Comparison of ENCODE assay signal across 16 cellular contexts in the genomic region with DNA sequence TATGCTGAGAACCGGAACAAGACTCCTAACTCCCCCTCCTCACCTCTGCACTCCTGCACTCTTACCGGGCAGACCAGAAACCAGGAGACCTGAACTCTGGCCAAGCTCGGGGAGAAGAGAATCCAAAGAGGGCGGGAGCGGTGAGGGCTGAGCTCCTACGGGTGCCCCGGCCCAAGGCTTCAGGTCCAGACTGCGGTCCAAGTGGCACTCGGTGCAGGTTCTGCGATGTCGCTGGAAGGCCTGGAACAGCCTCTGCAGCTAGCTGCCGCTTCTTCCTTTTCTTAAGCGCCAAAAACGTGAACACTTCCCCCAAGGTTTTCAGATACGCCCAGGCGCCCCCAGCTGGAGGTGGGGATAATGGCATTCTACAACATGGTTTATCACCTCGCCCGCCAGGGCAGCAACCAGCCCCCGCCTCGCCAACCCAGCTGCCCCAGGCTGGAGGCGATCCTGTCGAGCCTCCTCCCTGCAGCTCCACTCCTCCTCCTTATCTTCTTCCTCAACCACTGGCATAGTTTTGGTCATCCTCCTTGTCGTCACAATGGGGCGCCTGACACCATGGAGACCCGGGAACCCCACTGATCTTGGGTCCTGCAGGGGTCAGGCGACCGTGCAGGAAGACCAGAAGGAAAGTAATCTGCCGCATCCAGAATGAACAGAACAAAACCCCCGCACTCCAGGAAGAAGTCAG.
DNase-seq lines count a peak whose midpoint lies in the region; ATAC-seq and TF ChIP-seq lines count a peak whose summit lies in the region.
"Had no signal": no experiment of that assay in that cellular context is flagged by ENCODE, and none has a peak within 500 bp of the region (broad histone marks: within the 10 kb centered on the region; RNA-seq: fewer than 3 reads in every experiment).

No MANE protein-coding gene starts in this region.

- H2AFZ ChIP-seq in SK-N-SH (ENCODE audit: low read depth) = no peak overlapping the region

- no peak overlapping the region for H3K27ac Mint-ChIP-seq in mesothelial cell of epicardium
- no peak overlapping the region for H3K27ac Mint-ChIP-seq in activated naive CD4-positive, alpha-beta T cell treated with anti-CD3 and anti-CD28 coated beads, Interleukin-2, amount 10 ng/mL, durations not matched to agents 7 days and 5 days
- H3K27ac Mint-ChIP-seq: H9 had no signal

- H3K27ac ChIP-seq in SK-N-SH (ENCODE audit: low read depth in 2 of 2, low read length in 1 of 2) = no peak overlapping the region
- H3K27ac ChIP-seq: SK-N-MC had no signal

- peaks cover 4% of the 10 kb centered on the region; the same call in 1 of the 2 replicates for H3K27me3 ChIP-seq in SK-N-SH (ENCODE audit: insufficient read depth)

- H3K9me3 Mint-ChIP-seq in mesothelial cell of epicardium = peaks cover 34% of the 10 kb centered on the region
- peaks cover 31% of the 10 kb centered on the region for H3K9me3 Mint-ChIP-seq in activated naive CD4-positive, alpha-beta T cell treated with anti-CD3 and anti-CD28 coated beads, Interleukin-2, amount 10 ng/mL, durations not matched to agents 7 days and 5 days

- ATAC-seq in HG03378 (IDR thresholded peaks at IDR 0.05; ENCODE audit: unreplicated experiment) (no peak), left cardiac atrium (no peak)

- H3K36me3 Mint-ChIP-seq in mesothelial cell of epicardium = peaks cover 1% of the 10 kb centered on the region
- H3K36me3 Mint-ChIP-seq in activated naive CD4-positive, alpha-beta T cell treated with anti-CD3 and anti-CD28 coated beads, Interleukin-2, amount 10 ng/mL, durations not matched to agents 7 days and 5 days = peaks cover 2% of the 10 kb centered on the region

- no peak for TF ChIP-seq POLR2A in NB4 (IDR thresholded peaks at IDR 0.05; ENCODE audit: extremely low read depth, insufficient read length)

- 52% methylated on average over 22 of the region's 29 CpGs for WGBS in SK-N-SH (ENCODE audit: low lambda C conversion rate)

- H3K9ac ChIP-seq in SK-N-SH = no peak overlapping the region

- H3K4me1 Mint-ChIP-seq in mesothelial cell of epicardium = no peaks in the 10 kb centered on the region
- no peaks in the 10 kb centered on the region for H3K4me1 Mint-ChIP-seq in activated naive CD4-positive, alpha-beta T cell treated with anti-CD3 and anti-CD28 coated beads, Interleukin-2, amount 10 ng/mL, durations not matched to agents 7 days and 5 days
- H3K4me1 Mint-ChIP-seq: H9 had no signal

- no peak for TF ChIP-seq RAD21 in SK-N-SH (IDR thresholded peaks at IDR 0.05; ENCODE audit: low read length)

- no peaks in the 10 kb centered on the region for H3K36me3 ChIP-seq in SK-N-SH (replicated peaks in 1 of 2; ENCODE audit: control insufficient read depth in 1 of 2, insufficient read depth in 2 of 2, low read length in 1 of 2)

- no peak overlapping the region for H3K4me2 ChIP-seq in SK-N-SH

- H3K4me3 ChIP-seq in NB4 (ENCODE audit: low read depth, low read length) (no peak overlapping the region), SK-N-SH (ENCODE audit: low read depth in 2 of 2, low read length in 1 of 2) (peak overlapping the region in 1 of 2 experiments; percentile 9; a peak in 1 of 4 replicates)
- H3K4me3 ChIP-seq: SK-N-MC had no signal

- no peaks in the 10 kb centered on the region for H3F3A ChIP-seq in SK-N-SH (replicated peaks; ENCODE audit: insufficient read depth)

- H3K9me2 ChIP-seq in SK-N-SH = no peaks in the 10 kb centered on the region

- POLR2A ChIA-PET in SK-N-SH (lab: Yijun Ruan, JAX) = no interaction called here

- H4K20me1 ChIP-seq in SK-N-SH (ENCODE audit: insufficient read depth) = no peaks in the 10 kb centered on the region

- no peaks in the 10 kb centered on the region for H3K27me3 Mint-ChIP-seq in mesothelial cell of epicardium (ENCODE audit: low read depth)
- H3K27me3 Mint-ChIP-seq in activated naive CD4-positive, alpha-beta T cell treated with anti-CD3 and anti-CD28 coated beads, Interleukin-2, amount 10 ng/mL, durations not matched to agents 7 days and 5 days = no peaks in the 10 kb centered on the region

- DNase-seq in H4 (ENCODE audit: low spot score) (peak; percentile 23), NB4 (ENCODE audit: low read depth) (peak; percentile 12), SK-N-SH (no peak), mesothelial cell of epicardium (ENCODE audit: low spot score in 2 of 2, unreplicated experiment in 2 of 2) (no peak), left cardiac atrium (no peak), NCI-H1436 treated with DMSO at 0.1 percent for 48 hours (lab: John Stamatoyannopoulos, UW) (no peak)
- DNase-seq in activated naive CD4-positive, alpha-beta T cell treated with anti-CD3 and anti-CD28 coated beads, Interleukin-2, amount 10 ng/mL, durations not matched to agents 7 days and 5 days = no peak
- DNase-seq: DMS153, H9, IMR-90, NCI-H1048, NCI-H187, NCI-H524 treated with DMSO at 0.1 percent for 48 hours, OCI-M1 had no signal

- TF ChIP-seq EP300 in SK-N-SH (IDR thresholded peaks at IDR 0.05; ENCODE audit: borderline replicate concordance in 1 of 2, low read depth in 1 of 2, low read length in 1 of 2) = no peak

- intact Hi-C loops in left cardiac atrium (cut with DNase I) = no loop called here

- H3K4me3 Mint-ChIP-seq in mesothelial cell of epicardium = no peak overlapping the region
- H3K4me3 Mint-ChIP-seq in activated naive CD4-positive, alpha-beta T cell treated with anti-CD3 and anti-CD28 coated beads, Interleukin-2, amount 10 ng/mL, durations not matched to agents 7 days and 5 days = no peak overlapping the region
- H3K4me3 Mint-ChIP-seq: H9 had no signal

- no peaks in the 10 kb centered on the region for H3K79me2 ChIP-seq in SK-N-SH (ENCODE audit: insufficient read depth)

- no peaks in the 10 kb centered on the region for H3K9me3 ChIP-seq in SK-N-SH

- TF ChIP-seq CTCF in NB4 (IDR thresholded peaks at IDR 0.05; ENCODE audit: low read depth, low read length) = peak; percentile 32
- TF ChIP-seq CTCF in SK-N-SH (IDR thresholded peaks at IDR 0.05) = peak; percentile 46
- TF ChIP-seq CTCF in mesothelial cell of epicardium (IDR thresholded peaks at IDR 0.05; ENCODE audit: unreplicated experiment) = peak; percentile 29

- CTCF ChIA-PET in SK-N-SH (lab: Yijun Ruan, JAX) = interaction anchor here (0.8 to 1.6 kb wide), 2 partner anchors 9 to 196 kb away, joined by 3 to 6 read pairs; no protein-coding TSS in a partner anchor
- CTCF ChIA-PET in activated naive CD4-positive, alpha-beta T cell treated with anti-CD3 and anti-CD28 coated beads, Interleukin-2, amount 10 ng/mL, durations not matched to agents 7 days and 5 days (lab: Charles Lee) = no interaction called here

- H3K4me1 ChIP-seq in SK-N-SH (ENCODE audit: control insufficient read depth in 1 of 2, insufficient read depth in 2 of 2, low read depth in 1 of 2, low read length in 1 of 2) = no peaks in the 10 kb centered on the region; a peak in 1 of 4 replicates

TF ChIP-seq in SK-N-SH, 30 proteins besides CTCF, POLR2A, EP300 and RAD21:
- TF ChIP-seq IRF3 (IDR thresholded peaks at IDR 0.05; ENCODE audit: low read depth, low read length) = no peak
- TF ChIP-seq TEAD4 (IDR thresholded peaks at IDR 0.05; ENCODE audit: borderline replicate concordance, insufficient read depth) = no peak
- no peak for TF ChIP-seq MEF2A (IDR thresholded peaks at IDR 0.05; ENCODE audit: borderline replicate concordance, low read depth)
- no peak for TF ChIP-seq GATA2 (CRISPR knock-in tag; IDR thresholded peaks at IDR 0.05)
- TF ChIP-seq, protein P1, sequence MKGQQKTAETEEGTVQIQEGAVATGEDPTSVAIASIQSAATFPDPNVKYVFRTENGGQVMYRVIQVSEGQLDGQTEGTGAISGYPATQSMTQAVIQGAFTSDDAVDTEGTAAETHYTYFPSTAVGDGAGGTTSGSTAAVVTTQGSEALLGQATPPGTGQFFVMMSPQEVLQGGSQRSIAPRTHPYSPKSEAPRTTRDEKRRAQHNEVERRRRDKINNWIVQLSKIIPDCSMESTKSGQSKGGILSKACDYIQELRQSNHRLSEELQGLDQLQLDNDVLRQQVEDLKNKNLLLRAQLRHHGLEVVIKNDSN (IDR thresholded peaks at IDR 0.05; ENCODE audit: borderline replicate concordance, low read depth) = no peak
- no peak for TF ChIP-seq SMC3 (IDR thresholded peaks at IDR 0.05; ENCODE audit: low read depth, low read length)
- TF ChIP-seq TAF1 (IDR thresholded peaks at IDR 0.05; ENCODE audit: borderline replicate concordance, low read depth, low read length) = no peak
- TF ChIP-seq TCF12 (IDR thresholded peaks at IDR 0.05) = no peak
- TF ChIP-seq, protein P2, sequence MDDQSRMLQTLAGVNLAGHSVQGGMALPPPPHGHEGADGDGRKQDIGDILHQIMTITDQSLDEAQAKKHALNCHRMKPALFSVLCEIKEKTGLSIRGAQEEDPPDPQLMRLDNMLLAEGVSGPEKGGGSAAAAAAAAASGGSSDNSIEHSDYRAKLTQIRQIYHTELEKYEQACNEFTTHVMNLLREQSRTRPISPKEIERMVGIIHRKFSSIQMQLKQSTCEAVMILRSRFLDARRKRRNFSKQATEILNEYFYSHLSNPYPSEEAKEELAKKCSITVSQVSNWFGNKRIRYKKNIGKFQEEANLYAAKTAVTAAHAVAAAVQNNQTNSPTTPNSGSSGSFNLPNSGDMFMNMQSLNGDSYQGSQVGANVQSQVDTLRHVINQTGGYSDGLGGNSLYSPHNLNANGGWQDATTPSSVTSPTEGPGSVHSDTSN (IDR thresholded peaks at IDR 0.05) = no peak
- no peak for TF ChIP-seq SIN3A (IDR thresholded peaks at IDR 0.05; ENCODE audit: borderline replicate concordance, low read depth, low read length)
- no peak for TF ChIP-seq ELF1 (IDR thresholded peaks at IDR 0.05)
- TF ChIP-seq GABPA (IDR thresholded peaks at IDR 0.05; ENCODE audit: low read depth) = no peak
- no peak for TF ChIP-seq RFX5 (IDR thresholded peaks at IDR 0.05; ENCODE audit: low read length)
- TF ChIP-seq YY1 (IDR thresholded peaks at IDR 0.05; ENCODE audit: low read depth) = no peak
- TF ChIP-seq CHD2 (IDR thresholded peaks at IDR 0.05; ENCODE audit: low read length, partially characterized antibody) = no peak
- TF ChIP-seq POLR2AphosphoS5 (IDR thresholded peaks at IDR 0.05; ENCODE audit: low read depth, low read length) = no peak
- TF ChIP-seq JUND (IDR thresholded peaks at IDR 0.05) = no peak
- no peak for TF ChIP-seq RXRA (IDR thresholded peaks at IDR 0.05; ENCODE audit: borderline replicate concordance, low read depth)
- no peak for TF ChIP-seq EZH2phosphoT487 (IDR thresholded peaks at IDR 0.05; ENCODE audit: borderline replicate concordance, low read depth)

Comparison
In these comparisons a context has a peak if more than half of its experiments do, and no peak if none do; other contexts are left out.
1. DNase-seq: peak in H4 (single experiment) and NB4 (single experiment); none in SK-N-SH (single experiment), mesothelial cell of epicardium (0 of 2), left cardiac atrium (single experiment), activated naive CD4-positive, alpha-beta T cell treated with anti-CD3 and anti-CD28 coated beads, Interleukin-2, amount 10 ng/mL, durations not matched to agents 7 days and 5 days (single experiment) and NCI-H1436 treated with DMSO at 0.1 percent for 48 hours (single experiment).
2. Peak in every context shown above with its lines, with median percentiles within 50 percentile points of each other: CTCF ChIP-seq.